19 cellular contexts compared by ENCODE assay signal in genomic region chr6:98877250-98877649, GRCh38. TPM values are rescaled to one million over a fixed set of nuclear protein-coding genes. Genes with fewer than 3 reads are reported as not detected.
DNase-seq lines count a peak whose midpoint lies in the region; ATAC-seq and FAIRE-seq lines count a peak whose summit lies in the region.
"Had no signal": no experiment of that assay in that cellular context is flagged by ENCODE, and none has a peak within 500 bp of the region (broad histone marks: within the 10 kb centered on the region; RNA-seq: fewer than 3 reads in every experiment).

No MANE protein-coding gene starts in this region.

- peak; percentile 5 for FAIRE-seq in islet of Langerhans (lab: Jason Lieb, UNC)
- FAIRE-seq: G401.6, GM19239, H54, HepG2 had no signal

- peaks cover 13% of the 10 kb centered on the region for H3K4me1 ChIP-seq in adipocyte (ENCODE audit: control insufficient read depth, insufficient read depth, low read length)

- no peak overlapping the region for H3K9ac ChIP-seq in adipocyte (ENCODE audit: low read length)

- intact Hi-C loops in cardiac septum (cut with DNase I), result no loop called here

- ATAC-seq in GM21825 (IDR thresholded peaks at IDR 0.05; ENCODE audit: unreplicated experiment), result no peak
- ATAC-seq in HG02610 (IDR thresholded peaks at IDR 0.05; ENCODE audit: unreplicated experiment), result no peak
- ATAC-seq: GM23338, HepG2 had no signal

- DNase-seq in adipocyte (ENCODE audit: low read depth), result peak; percentile 65
- peak; percentile 26 for DNase-seq in dedifferentiated amniotic fluid mesenchymal stem cell (ENCODE audit: extremely low spot score)
- DNase-seq in cardiac septum (ENCODE audit: low spot score), result no peak
- DNase-seq: BE2C; C1 segment of cervical spinal cord; CD4-positive, CD25-positive, alpha-beta regulatory T cell; CD8-positive, alpha-beta memory T cell; COR-L47; DMS 273 treated with DMSO at 0.1 percent for 48 hours; DMS53; HCEC 1CT had no signal

- H3K4me3 ChIP-seq in adipocyte (ENCODE audit: low read length), result peak overlapping the region; percentile 46
- H3K4me3 ChIP-seq: GM23338 had no signal

- H3K9me3 ChIP-seq in adipocyte (ENCODE audit: control insufficient read depth, low read length), result no peaks in the 10 kb centered on the region
- H3K9me3 ChIP-seq: BE2C had no signal

- H3K27me3 ChIP-seq in adipocyte (replicated peaks; ENCODE audit: control insufficient read depth, insufficient read depth, low read length), result no peaks in the 10 kb centered on the region
- H3K27me3 ChIP-seq: BE2C had no signal

- H3K36me3 ChIP-seq in adipocyte (ENCODE audit: control insufficient read depth, insufficient read depth, low read length, severe bottlenecking), result peaks cover 8% of the 10 kb centered on the region
- H3K36me3 ChIP-seq: BE2C had no signal

RNA-seq across cellular contexts. Expression of gene POU3F2, which starts 42.9 kb away (rescaled TPM):
- 0.08 TPM for total RNA-seq in cardiac septum
- total RNA-seq: CD4-positive, CD25-positive, alpha-beta regulatory T cell; CD8-positive, alpha-beta memory T cell; HepG2 had no signal
